ENCODE assay signal across 8 cellular contexts in the genomic region with DNA sequence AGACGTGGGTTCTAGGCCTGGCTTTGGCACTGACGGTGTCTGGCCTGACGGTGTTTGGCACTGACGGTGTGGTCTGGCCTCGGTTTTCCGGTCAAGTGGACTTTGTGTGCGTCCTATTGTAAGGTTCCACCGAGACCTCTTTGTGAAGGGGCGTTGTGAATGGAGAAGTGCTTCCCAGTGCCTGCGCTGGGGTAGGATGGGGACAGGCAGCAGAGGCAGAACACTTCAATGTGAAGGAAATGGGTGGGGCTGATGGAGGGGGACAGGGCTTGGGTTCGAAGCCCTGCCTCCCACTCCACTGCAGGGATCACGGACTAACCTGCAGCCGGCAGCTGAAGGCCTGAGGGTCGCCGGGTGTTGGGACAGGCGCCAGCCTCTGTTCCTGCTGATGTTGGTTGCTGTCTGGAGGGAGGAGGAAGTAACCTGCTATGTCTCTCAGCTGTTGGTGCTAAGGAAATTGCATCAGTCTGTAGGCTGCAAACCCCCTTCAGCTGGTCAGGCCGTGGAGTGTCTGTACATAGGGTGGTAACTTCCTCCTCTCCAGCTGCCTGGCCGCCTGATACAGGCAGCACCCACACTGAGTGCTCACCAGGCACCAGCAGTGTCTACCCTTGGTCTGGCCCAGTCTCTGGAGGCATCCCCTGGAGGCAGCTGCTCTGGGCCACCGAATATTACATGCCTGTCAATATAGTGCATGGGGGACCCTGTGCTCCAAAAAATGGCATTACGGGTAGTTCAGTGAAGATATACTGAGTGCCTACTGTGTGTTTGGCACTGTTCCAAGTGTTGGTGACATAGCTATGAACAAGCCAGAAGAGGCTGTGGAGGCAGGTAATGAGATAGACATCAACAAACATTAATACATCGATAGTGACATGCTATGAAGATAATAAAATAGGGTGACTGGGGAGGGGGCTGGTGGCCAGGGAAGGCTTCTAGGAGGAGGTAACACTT. TPM values are rescaled to one million over a fixed set of nuclear protein-coding genes. Genes with fewer than 3 reads are reported as not detected.
DNase-seq lines count a peak whose midpoint lies in the region; ATAC-seq and TF ChIP-seq lines count a peak whose summit lies in the region.

No MANE protein-coding gene starts in this region.

- H3K4me1 ChIP-seq in spleen, result peaks cover 5 to 63% (median 35%) of the 10 kb centered on the region in 6 donors

- peak in 1 of 3 donors; percentile 24 for TF ChIP-seq POLR2A in spleen (IDR thresholded peaks at IDR 0.05)

- 10 to 19% (median 16%) methylated on average over 18 to 21 of the region's 21 CpGs for WGBS in spleen, 5 donors

- intact Hi-C loops in spleen (cut with DNase I; ENCODE audit: low total_unique reads), result no loop called here

- peaks cover 0 to 9% (median 0%) of the 10 kb centered on the region in 6 donors for H3K36me3 ChIP-seq in spleen

- ATAC-seq in GM21447 (IDR thresholded peaks at IDR 0.05; ENCODE audit: unreplicated experiment), result peak; percentile 79
- ATAC-seq in GM19463 (IDR thresholded peaks at IDR 0.05; ENCODE audit: unreplicated experiment), result no peak
- no peak for ATAC-seq in HG03045 (IDR thresholded peaks at IDR 0.05; ENCODE audit: unreplicated experiment)

- no peaks in the 10 kb centered on the region for H3K9me3 ChIP-seq in spleen

- peaks cover 0 to 38% (median 10%) of the 10 kb centered on the region in 7 donors for H3K27me3 ChIP-seq in spleen (replicated peaks in 1 of 7)

- in situ Hi-C loops in KBM-7 (cut with MboI; ENCODE audit: low pct_unique_long_range_greater_than_20kb, low sequenced_read_pairs), result no loop called here

- no peak for TF ChIP-seq CTCF in spleen (IDR thresholded peaks at IDR 0.05 in 8 of 11, conservative IDR thresholded peaks at IDR 0.05 in 3 of 11)

- H3K4me3 ChIP-seq in spleen, result peak overlapping the region; percentile 33 to 80 (median 59)

- DNase-seq in GDM1 (lab: John Stamatoyannopoulos, UW), result peak; percentile 64
- peak; percentile 100 for DNase-seq in KBM-7
- DNase-seq in activated gamma-delta T cell treated with anti-CD3 and anti-CD28 coated beads, Interleukin-2, amount 50 U/mL, for 16 hours (ENCODE audit: low read depth), result peak; percentile 2
- peak; percentile 35 to 47 for DNase-seq in hippocampal formation (lab: John Stamatoyannopoulos, UW)
- DNase-seq in spleen, result peak; percentile 90

- H3K27ac ChIP-seq in spleen, result peak overlapping the region; percentile 35 to 93 (median 82)

RNA-seq across cellular contexts. Expression of a gene that starts 1.1 kb away (rescaled TPM):
- 10 to 100 TPM in 5 of 7 donors, 1 to 10 TPM in 2; 7.0 to 15.0 (median 12.2) TPM for total RNA-seq in spleen
- 1 to 10 TPM; 4.5 to 5.9 (median 5.5) TPM for polyA plus RNA-seq in spleen

RNA-seq across cellular contexts. Expression of a gene that starts 41.5 kb away (rescaled TPM):
- total RNA-seq in spleen, result 10 to 100 TPM; 39.2 to 70.8 (median 48.6) TPM
- 10 to 100 TPM; 14.9 to 22.0 (median 21.5) TPM for polyA plus RNA-seq in spleen

Comparison
In these comparisons a context has a peak if more than half of its experiments do, and no peak if none do; other contexts are left out.
1. DNase-seq: peak in every context shown above with its lines; median percentile 100 in KBM-7; 90 in spleen; 64 in GDM1; 41 in hippocampal formation; 2 in activated gamma-delta T cell treated with anti-CD3 and anti-CD28 coated beads, Interleukin-2, amount 50 U/mL, for 16 hours.